ENCODE assay signal across 8 cellular contexts in genomic region chr12:75478395-75478794, GRCh38. TPM values are rescaled to one million over a fixed set of nuclear protein-coding genes. Genes with fewer than 3 reads are reported as not detected.
DNase-seq lines count a peak whose midpoint lies in the region; ATAC-seq and TF ChIP-seq lines count a peak whose summit lies in the region.

No MANE protein-coding gene starts in this region.

- peak overlapping the region; percentile 4 for H3K4me3 Mint-ChIP-seq in activated naive CD4-positive, alpha-beta T cell treated with anti-CD3 and anti-CD28 coated beads, Interleukin-2, amount 10 ng/mL, durations not matched to agents 7 days and 5 days
- H3K4me3 Mint-ChIP-seq in natural killer cell treated with Interleukin-12 subunit alpha and Interleukin-12 subunit beta and Interleukin-15 and Interleukin-18, amount 100 ng/mL, for 72 hours: peak overlapping the region; percentile 49

- H3K9me3 Mint-ChIP-seq in activated naive CD4-positive, alpha-beta T cell treated with anti-CD3 and anti-CD28 coated beads, Interleukin-2, amount 10 ng/mL, durations not matched to agents 7 days and 5 days: no peaks in the 10 kb centered on the region
- peaks cover 2% of the 10 kb centered on the region for H3K9me3 Mint-ChIP-seq in natural killer cell treated with Interleukin-12 subunit alpha and Interleukin-12 subunit beta and Interleukin-15 and Interleukin-18, amount 100 ng/mL, for 72 hours

- no peaks in the 10 kb centered on the region for H3K27me3 ChIP-seq in dorsolateral prefrontal cortex

- H3K27ac ChIP-seq in dorsolateral prefrontal cortex: peak overlapping the region in 4 of 59 donors; percentile 2 to 79 (median 18)

- peaks cover 66% of the 10 kb centered on the region for H3K4me1 Mint-ChIP-seq in activated naive CD4-positive, alpha-beta T cell treated with anti-CD3 and anti-CD28 coated beads, Interleukin-2, amount 10 ng/mL, durations not matched to agents 7 days and 5 days
- H3K4me1 Mint-ChIP-seq in natural killer cell treated with Interleukin-12 subunit alpha and Interleukin-12 subunit beta and Interleukin-15 and Interleukin-18, amount 100 ng/mL, for 72 hours (ENCODE audit: low read depth in 2 of 2): peaks cover 50 to 62% of the 10 kb centered on the region in 2 donors

- CTCF ChIA-PET in activated naive CD4-positive, alpha-beta T cell treated with anti-CD3 and anti-CD28 coated beads, Interleukin-2, amount 10 ng/mL, durations not matched to agents 7 days and 5 days (lab: Charles Lee): interaction anchor here (1.8 kb wide), 1 partner anchor 27 kb away, joined by 5 read pairs; no protein-coding TSS in a partner anchor

- peak; percentile 46 for DNase-seq in activated naive CD4-positive, alpha-beta T cell treated with anti-CD3 and anti-CD28 coated beads, Interleukin-2, amount 10 ng/mL, durations not matched to agents 7 days and 5 days
- DNase-seq in natural killer cell treated with Interleukin-12 subunit alpha and Interleukin-12 subunit beta and Interleukin-15 and Interleukin-18, amount 100 ng/mL, for 72 hours (ENCODE audit: low spot score): no peak
- DNase-seq in GM10266 (ENCODE audit: extremely low spot score) (no peak), dorsolateral prefrontal cortex (no peak)

- TF ChIP-seq CTCF in GM10266 (IDR thresholded peaks at IDR 0.05; ENCODE audit: control insufficient read depth, insufficient read depth, low read depth, missing control alignments) (no peak), dorsolateral prefrontal cortex (IDR thresholded peaks at IDR 0.05 in 54 of 56, conservative IDR thresholded peaks at IDR 0.05 in 2 of 56; ENCODE audit: low read depth in 1 of 56, partially characterized antibody in 56 of 56) (no peak)

- ATAC-seq in GM18511 (IDR thresholded peaks at IDR 0.05; ENCODE audit: unreplicated experiment) (peak; percentile 9), HG03060 (IDR thresholded peaks at IDR 0.05; ENCODE audit: low read depth, unreplicated experiment) (peak; percentile 21), HG02973 (IDR thresholded peaks at IDR 0.05; ENCODE audit: unreplicated experiment) (no peak), HG03175 (IDR thresholded peaks at IDR 0.05; ENCODE audit: unreplicated experiment) (no peak)
- ATAC-seq in natural killer cell treated with Interleukin-12 subunit alpha and Interleukin-12 subunit beta and Interleukin-15 and Interleukin-18, amount 100 ng/mL, for 72 hours: peak; percentile 47 to 60

- peak overlapping the region; percentile 98 for H3K27ac Mint-ChIP-seq in activated naive CD4-positive, alpha-beta T cell treated with anti-CD3 and anti-CD28 coated beads, Interleukin-2, amount 10 ng/mL, durations not matched to agents 7 days and 5 days
- peak overlapping the region; percentile 93 to 94 for H3K27ac Mint-ChIP-seq in natural killer cell treated with Interleukin-12 subunit alpha and Interleukin-12 subunit beta and Interleukin-15 and Interleukin-18, amount 100 ng/mL, for 72 hours

- H3K27me3 Mint-ChIP-seq in activated naive CD4-positive, alpha-beta T cell treated with anti-CD3 and anti-CD28 coated beads, Interleukin-2, amount 10 ng/mL, durations not matched to agents 7 days and 5 days: peaks cover 4% of the 10 kb centered on the region
- peaks cover 0 to 5% of the 10 kb centered on the region in 2 donors for H3K27me3 Mint-ChIP-seq in natural killer cell treated with Interleukin-12 subunit alpha and Interleukin-12 subunit beta and Interleukin-15 and Interleukin-18, amount 100 ng/mL, for 72 hours

- intact Hi-C loops in dorsolateral prefrontal cortex (cut with DNase I): no loop called here

- H3K36me3 Mint-ChIP-seq in activated naive CD4-positive, alpha-beta T cell treated with anti-CD3 and anti-CD28 coated beads, Interleukin-2, amount 10 ng/mL, durations not matched to agents 7 days and 5 days: peaks cover 8% of the 10 kb centered on the region
- H3K36me3 Mint-ChIP-seq in natural killer cell treated with Interleukin-12 subunit alpha and Interleukin-12 subunit beta and Interleukin-15 and Interleukin-18, amount 100 ng/mL, for 72 hours: peaks cover 5% of the 10 kb centered on the region

- no peak overlapping the region for H3K4me3 ChIP-seq in dorsolateral prefrontal cortex

RNA-seq across cellular contexts. Expression of gene GLIPR1, which starts 2.2 kb away (rescaled TPM):
- total RNA-seq in natural killer cell treated with Interleukin-12 subunit alpha and Interleukin-12 subunit beta and Interleukin-15 and Interleukin-18, amount 100 ng/mL, for 72 hours: 10 to 100 TPM; 47.1 to 48.3 TPM
- total RNA-seq in dorsolateral prefrontal cortex: 10 to 100 TPM in 113 of 120 experiments, 1 to 10 TPM in 7; 7.5 to 35.7 (median 20.7) TPM

RNA-seq across cellular contexts. Expression of gene KRR1, which starts 33.0 kb away (rescaled TPM):
- 10 to 100 TPM; 64.4 to 96.4 TPM for total RNA-seq in natural killer cell treated with Interleukin-12 subunit alpha and Interleukin-12 subunit beta and Interleukin-15 and Interleukin-18, amount 100 ng/mL, for 72 hours
- total RNA-seq in dorsolateral prefrontal cortex: 10 to 100 TPM; 35.1 to 68.2 (median 51.2) TPM

Comparison
In these comparisons a context has a peak if more than half of its experiments do, and no peak if none do; other contexts are left out.
1. ATAC-seq: peak in GM18511 (single experiment), HG03060 (single experiment) and natural killer cell treated with Interleukin-12 subunit alpha and Interleukin-12 subunit beta and Interleukin-15 and Interleukin-18, amount 100 ng/mL, for 72 hours (2 of 2); none in HG02973 (single experiment) and HG03175 (single experiment).